Comparison of ENCODE assay signal across 19 cellular contexts in the genomic region with DNA sequence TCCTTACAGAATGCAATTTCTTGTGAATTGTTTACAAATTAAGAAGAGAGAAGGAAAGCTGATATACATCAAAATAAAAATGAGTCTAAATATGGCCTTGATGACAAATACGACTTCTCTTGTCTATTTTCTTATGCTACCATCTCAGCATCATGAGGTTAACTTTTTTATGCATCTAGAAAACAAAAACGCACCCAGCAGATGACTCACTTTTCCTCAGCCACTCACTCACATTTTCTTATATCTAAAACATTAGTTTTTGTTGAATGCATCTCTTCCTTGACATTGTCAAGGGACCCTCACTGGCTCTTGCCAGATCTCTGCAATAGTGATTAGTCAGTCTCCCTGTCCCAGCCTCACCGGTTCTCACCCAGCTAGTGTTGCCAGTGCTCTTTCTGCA.
"Had no signal": no experiment of that assay in that cellular context is flagged by ENCODE, and none has a peak within 500 bp of the region (broad histone marks: within the 10 kb centered on the region; RNA-seq: fewer than 3 reads in every experiment).

No MANE protein-coding gene starts in this region.

- H3K4me3 ChIP-seq: gastrocnemius medialis, heart right ventricle, mucosa of descending colon, stomach had no signal

- H3K36me3 ChIP-seq: gastrocnemius medialis, heart right ventricle, neutrophil, stomach had no signal

- FAIRE-seq: colon, islet of Langerhans, small intestine had no signal

- H3K27me3 ChIP-seq: gastrocnemius medialis, neutrophil, stomach had no signal

- H3K9me3 ChIP-seq: gastrocnemius medialis, heart right ventricle, mucosa of descending colon, neutrophil, stomach had no signal

- ATAC-seq: esophagus mucosa; gastrocnemius medialis; heart right ventricle; mucosa of descending colon; naive thymus-derived CD8-positive, alpha-beta T cell; sciatic nerve had no signal

- H3K4me1 ChIP-seq: gastrocnemius medialis, heart right ventricle, stomach had no signal

- H3K27ac ChIP-seq: gastrocnemius medialis, heart right ventricle, neutrophil, stomach had no signal

- DNase-seq: effector CD4-positive, alpha-beta T cell; gastrocnemius medialis; heart right ventricle; hypothalamus; kidney glomerular epithelial cell; mammary epithelial cell; mucosa of descending colon; naive thymus-derived CD8-positive, alpha-beta T cell; posterior cingulate gyrus; small intestine; stimulated activated CD4-positive, alpha-beta T cell treated with anti-CD3 and anti-CD28 coated beads, Interleukin-12 subunit alpha, Interleukin-12 subunit beta, amount 100 ng/mL, for 4 hours; stimulated activated naive CD4-positive, alpha-beta T cell; stomach; trophoblast cell had no signal
